Comparison of ENCODE assay signal across 1 cellular context in genomic region chr22:33640900-33641299, GRCh38.
TF ChIP-seq lines count a peak whose summit lies in the region.

No MANE protein-coding gene starts in this region.

TF ChIP-seq in HepG2, 621 proteins besides CTCF, POLR2A, EP300 and RAD21 (continued from another document):
- no peak for TF ChIP-seq CERS6 (CRISPR knock-in tag; IDR thresholded peaks at IDR 0.05)
- TF ChIP-seq SNAPC4 (CRISPR knock-in tag; IDR thresholded peaks at IDR 0.05), result no peak
- TF ChIP-seq MED8 (CRISPR knock-in tag; IDR thresholded peaks at IDR 0.05; ENCODE audit: insufficient replicate concordance), result no peak
- no peak for TF ChIP-seq ZNF18 (CRISPR knock-in tag; IDR thresholded peaks at IDR 0.05; ENCODE audit: insufficient replicate concordance)
- no peak for TF ChIP-seq POGZ (CRISPR knock-in tag; IDR thresholded peaks at IDR 0.05)
- no peak for TF ChIP-seq PRMT3 (CRISPR knock-in tag; IDR thresholded peaks at IDR 0.05; ENCODE audit: borderline replicate concordance, low read depth)
- no peak for TF ChIP-seq ERF (CRISPR knock-in tag; IDR thresholded peaks at IDR 0.05)
- TF ChIP-seq ZNF142 (CRISPR knock-in tag; IDR thresholded peaks at IDR 0.05), result no peak
- no peak for TF ChIP-seq ZNF138 (CRISPR knock-in tag; IDR thresholded peaks at IDR 0.05; ENCODE audit: low read depth)
